Comparison of ENCODE assay signal across 27 cellular contexts in genomic region chr10:70943806-70944466, GRCh38.
"Had no signal": no experiment of that assay in that cellular context is flagged by ENCODE, and none has a peak within 500 bp of the region (broad histone marks: within the 10 kb centered on the region; RNA-seq: fewer than 3 reads in every experiment).

No MANE protein-coding gene starts in this region.

- H3K27ac Mint-ChIP-seq: activated CD4-positive, alpha-beta memory T cell treated with anti-CD3 and anti-CD28 coated beads for 36 hours; activated CD4-positive, alpha-beta T cell treated with anti-CD3 and anti-CD28 coated beads, Interleukin-2, amount 10 ng/mL, durations not matched to agents 7 days and 5 days; activated naive CD4-positive, alpha-beta T cell treated with anti-CD3 and anti-CD28 coated beads, Interleukin-2, amount 10 ng/mL, durations not matched to agents 7 days and 5 days; activated naive CD8-positive, alpha-beta T cell treated with anti-CD3 and anti-CD28 coated beads for 36 hours; activated T-helper 17 cell treated with anti-CD3 and anti-CD28 coated beads, Interleukin-2, amount 50 U/mL, for 72 hours; T-helper 17 cell had no signal

- DNase-seq: activated CD4-positive, alpha-beta memory T cell treated with anti-CD3 and anti-CD28 coated beads for 36 hours; activated CD4-positive, alpha-beta T cell treated with anti-CD3 and anti-CD28 coated beads, Interleukin-2, amount 10 ng/mL, durations not matched to agents 7 days and 5 days; activated CD4-positive, CD25-positive, alpha-beta regulatory T cell; activated gamma-delta T cell; activated naive CD4-positive, alpha-beta T cell treated with anti-CD3 and anti-CD28 coated beads, Interleukin-2, amount 10 ng/mL, durations not matched to agents 7 days and 5 days; activated naive CD8-positive, alpha-beta T cell treated with anti-CD3 and anti-CD28 coated beads for 36 hours; activated T-cell treated with anti-CD3 and anti-CD28 coated beads for 4 hours; activated T-cell treated with anti-CD3 and anti-CD28 coated beads, Interleukin-2, amount 50 U/mL, for 48 hours; anterior cingulate cortex; MG63; MV-4-11; NCI-H1092 treated with DMSO at 0.1 percent for 48 hours; NCI-H1417 treated with DMSO at 0.1 percent for 48 hours; NCI-H1694; NCI-H2029; NCI-H2107; NCI-H2171 treated with DMSO at 0.1 percent for 48 hours; NCI-H226; NCI-H526; NCI-H774; NK-92 treated with Interleukin-12 subunit alpha and Interleukin-12 subunit beta, amount 100 ng/mL, for 24 hours; OCI-M1; Peyer's patch; SIG-M5; T-helper 17 cell; T-helper 9 cell had no signal

- H3K4me1 ChIP-seq: Peyer's patch had no signal

- ATAC-seq: activated T-helper 17 cell treated with anti-CD3 and anti-CD28 coated beads, Interleukin-2, amount 50 U/mL, for 72 hours; T-helper 17 cell had no signal

- H3K4me3 ChIP-seq: MG63, Peyer's patch had no signal

- H3K27me3 Mint-ChIP-seq: activated CD4-positive, alpha-beta T cell treated with anti-CD3 and anti-CD28 coated beads, Interleukin-2, amount 10 ng/mL, durations not matched to agents 7 days and 5 days; activated naive CD8-positive, alpha-beta T cell treated with anti-CD3 and anti-CD28 coated beads for 36 hours; activated T-helper 17 cell treated with anti-CD3 and anti-CD28 coated beads, Interleukin-2, amount 50 U/mL, for 72 hours had no signal

- H3K27me3 ChIP-seq: MG63, Peyer's patch had no signal

- H3K27ac ChIP-seq: Peyer's patch had no signal

- H3K4me3 Mint-ChIP-seq: activated CD4-positive, alpha-beta memory T cell treated with anti-CD3 and anti-CD28 coated beads for 36 hours; activated CD4-positive, alpha-beta T cell treated with anti-CD3 and anti-CD28 coated beads, Interleukin-2, amount 10 ng/mL, durations not matched to agents 7 days and 5 days; activated naive CD4-positive, alpha-beta T cell treated with anti-CD3 and anti-CD28 coated beads, Interleukin-2, amount 10 ng/mL, durations not matched to agents 7 days and 5 days; activated naive CD8-positive, alpha-beta T cell treated with anti-CD3 and anti-CD28 coated beads for 36 hours; activated T-helper 17 cell treated with anti-CD3 and anti-CD28 coated beads, Interleukin-2, amount 50 U/mL, for 72 hours; T-helper 17 cell had no signal

- H3K4me1 Mint-ChIP-seq: activated CD4-positive, alpha-beta T cell treated with anti-CD3 and anti-CD28 coated beads, Interleukin-2, amount 10 ng/mL, durations not matched to agents 7 days and 5 days; activated naive CD4-positive, alpha-beta T cell treated with anti-CD3 and anti-CD28 coated beads, Interleukin-2, amount 10 ng/mL, durations not matched to agents 7 days and 5 days; activated naive CD8-positive, alpha-beta T cell treated with anti-CD3 and anti-CD28 coated beads for 36 hours; activated T-helper 17 cell treated with anti-CD3 and anti-CD28 coated beads, Interleukin-2, amount 50 U/mL, for 72 hours had no signal

- H3K9me3 ChIP-seq: MG63, Peyer's patch had no signal

- H3K36me3 ChIP-seq: MG63, Peyer's patch had no signal

- H3K9me3 Mint-ChIP-seq: activated CD4-positive, alpha-beta memory T cell treated with anti-CD3 and anti-CD28 coated beads for 36 hours; activated CD4-positive, alpha-beta T cell treated with anti-CD3 and anti-CD28 coated beads, Interleukin-2, amount 10 ng/mL, durations not matched to agents 7 days and 5 days; activated naive CD4-positive, alpha-beta T cell treated with anti-CD3 and anti-CD28 coated beads, Interleukin-2, amount 10 ng/mL, durations not matched to agents 7 days and 5 days; activated naive CD8-positive, alpha-beta T cell treated with anti-CD3 and anti-CD28 coated beads for 36 hours; activated T-helper 17 cell treated with anti-CD3 and anti-CD28 coated beads, Interleukin-2, amount 50 U/mL, for 72 hours had no signal

- H3K36me3 Mint-ChIP-seq: activated CD4-positive, alpha-beta memory T cell treated with anti-CD3 and anti-CD28 coated beads for 36 hours; activated naive CD4-positive, alpha-beta T cell treated with anti-CD3 and anti-CD28 coated beads, Interleukin-2, amount 10 ng/mL, durations not matched to agents 7 days and 5 days; activated naive CD8-positive, alpha-beta T cell treated with anti-CD3 and anti-CD28 coated beads for 36 hours had no signal
